Comparison of ENCODE assay signal across 22 cellular contexts in the genomic region with DNA sequence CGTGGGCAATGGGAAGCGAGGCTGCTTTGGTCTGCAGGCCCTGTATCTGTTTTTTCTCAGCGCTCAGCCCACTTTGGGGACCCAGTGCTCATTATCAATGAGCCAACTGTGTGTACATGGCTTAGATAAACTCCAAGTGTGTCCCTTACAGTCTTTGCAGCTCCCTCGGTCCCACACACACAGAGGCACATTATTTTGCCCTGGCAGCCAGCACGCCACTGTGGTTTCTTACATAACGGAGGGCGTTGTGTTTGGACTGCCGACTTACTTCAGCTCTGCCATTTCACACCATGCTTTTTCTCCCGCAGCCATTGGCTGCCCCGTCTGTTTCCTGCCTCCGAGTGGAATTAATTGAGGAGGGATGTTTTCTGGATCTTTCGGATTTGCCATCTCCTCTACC.
DNase-seq lines count a peak whose midpoint lies in the region; ATAC-seq, FAIRE-seq and TF ChIP-seq lines count a peak whose summit lies in the region.
"Had no signal": no experiment of that assay in that cellular context is flagged by ENCODE, and none has a peak within 500 bp of the region (broad histone marks: within the 10 kb centered on the region; RNA-seq: fewer than 3 reads in every experiment).

No MANE protein-coding gene starts in this region.

- no peak for TF ChIP-seq POLR2A in H54 (IDR thresholded peaks at IDR 0.05; ENCODE audit: low read depth, low read length)

- no peak for FAIRE-seq in H54 (lab: Jason Lieb, UNC)

- peak in 12 of 14 donors; percentile 16 to 81 (median 55) for DNase-seq in C1 segment of cervical spinal cord (lab: John Stamatoyannopoulos, UW)
- DNase-seq in anterior cingulate cortex (lab: John Stamatoyannopoulos, UW) = peak in 51 of 58 donors; percentile 29 to 89 (median 68)
- peak in 43 of 51 donors; percentile 10 to 88 (median 58) for DNase-seq in hypothalamus (lab: John Stamatoyannopoulos, UW)
- peak; percentile 91 for DNase-seq in putamen (ENCODE audit: low spot score)
- DNase-seq in H54 (ENCODE audit: insufficient read length, low spot score) = no peak
- DNase-seq: activated CD4-positive, alpha-beta T cell treated with anti-CD3 and anti-CD28 coated beads, Interleukin-2, amount 10 ng/mL, durations not matched to agents 7 days and 5 days; activated gamma-delta T cell; activated T-cell treated with anti-CD3 and anti-CD28 coated beads, Interleukin-2, amount 50 U/mL, for 24 hours; body of pancreas; DMS79; effector CD4-positive, alpha-beta T cell; GF-D8; heart right ventricle; left cardiac atrium; NCI-H1436; NCI-H2107; RPMI8226; SK-N-SH; WERI-Rb-1 had no signal

- ATAC-seq in HG03139 (IDR thresholded peaks at IDR 0.05; ENCODE audit: unreplicated experiment) (no peak), HG02885 (IDR thresholded peaks at IDR 0.05; ENCODE audit: poor library complexity, unreplicated experiment) (no peak), GM21576 (IDR thresholded peaks at IDR 0.05; ENCODE audit: unreplicated experiment) (no peak)
- ATAC-seq: body of pancreas, heart right ventricle had no signal
